ENCODE assay signal across 22 cellular contexts in genomic region chr11:16099501-16099900, GRCh38.
DNase-seq lines count a peak whose midpoint lies in the region; ATAC-seq and TF ChIP-seq lines count a peak whose summit lies in the region.
"Had no signal": no experiment of that assay in that cellular context is flagged by ENCODE, and none has a peak within 500 bp of the region (broad histone marks: within the 10 kb centered on the region; RNA-seq: fewer than 3 reads in every experiment).

No MANE protein-coding gene starts in this region.

- peak; percentile 85 for ATAC-seq in left colon
- no peak for ATAC-seq in HG03045 (IDR thresholded peaks at IDR 0.05; ENCODE audit: unreplicated experiment)
- ATAC-seq: activated CD4-positive, CD25-positive, alpha-beta regulatory T cell treated with anti-CD3 and anti-CD28 coated beads, Interleukin-2, amount 50 U/mL, for 24 hours had no signal

- H3K4me3 Mint-ChIP-seq in CD14-positive monocyte: no peak overlapping the region
- H3K4me3 Mint-ChIP-seq: activated CD4-positive, alpha-beta memory T cell treated with anti-CD3 and anti-CD28 coated beads, Interleukin-2, amount 10 ng/mL, durations not matched to agents 7 days and 5 days; CD4-positive, CD25-positive, alpha-beta regulatory T cell; nephron progenitor cell had no signal

- intact Hi-C loops in left colon (cut with DNase I, micrococcal nuclease) (no loop called here), CD14-positive monocyte (cut with micrococcal nuclease) (no loop called here)

- DNase-seq in EH (ENCODE audit: low read depth): peak; percentile 46
- peak; percentile 36 for DNase-seq in NCI-H226
- peak; percentile 6 for DNase-seq in amniotic stem cell (lab: John Stamatoyannopoulos, UW)
- DNase-seq in left colon: no peak
- no peak for DNase-seq in CD14-positive monocyte (ENCODE audit: low spot score)
- no peak for DNase-seq in caudate nucleus (lab: John Stamatoyannopoulos, UW)
- no peak for DNase-seq in GM10266 (ENCODE audit: extremely low spot score)
- DNase-seq: activated CD4-positive, alpha-beta memory T cell treated with anti-CD3 and anti-CD28 coated beads, Interleukin-2, amount 10 ng/mL, durations not matched to agents 7 days and 5 days; activated gamma-delta T cell; CD4-positive, CD25-positive, alpha-beta regulatory T cell; cortex of kidney; DMS 273 treated with DMSO at 0.1 percent for 48 hours; GDM1; HCEC 1CT; Karpas-422; NCI-H2029; NCI-H774; nephron progenitor cell; SHP77 had no signal

- peaks cover 0 to 6% (median 0%) of the 10 kb centered on the region in 7 donors for H3K9me3 Mint-ChIP-seq in CD14-positive monocyte

- no peaks in the 10 kb centered on the region for H3K36me3 Mint-ChIP-seq in CD14-positive monocyte
- H3K36me3 Mint-ChIP-seq: CD4-positive, CD25-positive, alpha-beta regulatory T cell had no signal

- no peaks in the 10 kb centered on the region for H3K4me1 Mint-ChIP-seq in CD14-positive monocyte
- H3K4me1 Mint-ChIP-seq: activated CD4-positive, alpha-beta memory T cell treated with anti-CD3 and anti-CD28 coated beads, Interleukin-2, amount 10 ng/mL, durations not matched to agents 7 days and 5 days; CD4-positive, CD25-positive, alpha-beta regulatory T cell; nephron progenitor cell had no signal

- TF ChIP-seq CTCF in CD14-positive monocyte (IDR thresholded peaks at IDR 0.05) (no peak), GM10266 (IDR thresholded peaks at IDR 0.05; ENCODE audit: control insufficient read depth, insufficient read depth, low read depth, missing control alignments) (no peak)

- H3K27me3 Mint-ChIP-seq in CD14-positive monocyte (ENCODE audit: low read depth in 3 of 3): no peaks in the 10 kb centered on the region
- H3K27me3 Mint-ChIP-seq: activated CD4-positive, alpha-beta memory T cell treated with anti-CD3 and anti-CD28 coated beads, Interleukin-2, amount 10 ng/mL, durations not matched to agents 7 days and 5 days; CD4-positive, CD25-positive, alpha-beta regulatory T cell had no signal

- no peak overlapping the region for H3K27ac ChIP-seq in caudate nucleus (ENCODE audit: low read depth, low read length)
- H3K27ac ChIP-seq: vagina had no signal

- no peak overlapping the region for H3K27ac Mint-ChIP-seq in CD14-positive monocyte
- H3K27ac Mint-ChIP-seq: activated CD4-positive, alpha-beta memory T cell treated with anti-CD3 and anti-CD28 coated beads, Interleukin-2, amount 10 ng/mL, durations not matched to agents 7 days and 5 days; nephron progenitor cell had no signal

Comparison
In these comparisons a context has a peak if more than half of its experiments do, and no peak if none do; other contexts are left out.
1. DNase-seq: peak in EH (single experiment), NCI-H226 (single experiment) and amniotic stem cell (single experiment); none in left colon (0 of 2), CD14-positive monocyte (single experiment), caudate nucleus (0 of 61) and GM10266 (single experiment).